Comparison of ENCODE assay signal across 8 cellular contexts in the genomic region with DNA sequence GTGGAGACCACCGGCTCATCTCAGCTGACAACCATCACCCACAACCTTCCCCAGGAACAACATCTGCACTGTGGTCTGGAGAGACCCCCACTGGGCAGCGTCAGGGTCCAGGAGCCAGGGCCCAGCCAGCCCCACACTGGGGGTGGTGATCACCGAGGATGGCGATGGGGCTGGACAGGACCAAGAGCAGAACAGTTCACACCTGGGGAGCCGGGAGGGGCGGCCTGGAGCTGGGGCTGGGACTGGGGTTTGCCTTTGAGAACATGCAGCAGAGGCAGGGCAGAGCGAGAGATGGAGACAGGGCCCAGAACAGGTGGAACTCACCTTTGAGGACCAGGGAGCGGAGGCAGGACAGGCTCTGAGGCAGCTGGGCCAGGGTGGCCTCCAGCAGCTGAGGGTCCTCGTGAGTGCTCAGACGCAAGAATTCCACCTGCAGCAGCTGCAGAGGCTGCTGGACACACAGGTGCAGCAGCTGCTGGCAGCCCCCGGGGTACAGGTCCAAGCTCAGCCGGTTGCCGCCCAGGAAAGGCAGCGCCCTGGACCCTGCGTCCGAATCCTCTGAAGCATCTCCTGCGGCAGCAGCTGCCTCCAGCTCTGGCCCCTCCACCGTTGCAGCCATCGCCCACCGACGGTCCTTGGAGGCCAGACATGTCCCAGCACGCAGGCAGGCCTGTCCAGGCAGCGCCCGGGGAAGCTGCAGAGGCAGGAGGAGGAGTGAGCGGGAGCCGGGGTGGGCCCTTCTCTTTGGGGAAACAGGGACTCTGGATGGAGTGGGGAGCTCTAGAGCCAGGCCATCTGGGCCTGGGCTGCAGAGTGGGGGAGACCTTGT. TPM values are rescaled to one million over a fixed set of nuclear protein-coding genes. Genes with fewer than 3 reads are reported as not detected.
A peak's percentile ranks its signal among the peaks of the same experiment; 100 is the strongest.
DNase-seq lines count a peak whose midpoint lies in the region; ATAC-seq and TF ChIP-seq lines count a peak whose summit lies in the region.

No MANE protein-coding gene starts in this region.

- no peaks in the 10 kb centered on the region for H3K9me3 ChIP-seq in effector memory CD4-positive, alpha-beta T cell (ENCODE audit: control insufficient read depth, low read length)

- ATAC-seq in GM19467 (IDR thresholded peaks at IDR 0.05; ENCODE audit: unreplicated experiment) (no peak), HG03439 (IDR thresholded peaks at IDR 0.05; ENCODE audit: unreplicated experiment) (no peak)

- no peak for TF ChIP-seq CTCF in GM12865 (IDR thresholded peaks at IDR 0.05; ENCODE audit: insufficient read depth, low read depth, low read length, missing control alignments)
- no peak for TF ChIP-seq CTCF in progenitor cell of endocrine pancreas (IDR thresholded peaks at IDR 0.05; ENCODE audit: unreplicated experiment)

- no peak for DNase-seq in GM12865 (ENCODE audit: low read depth)
- peak; percentile 58 for DNase-seq in NCI-H510A (lab: John Stamatoyannopoulos, UW)
- no peak for DNase-seq in effector memory CD4-positive, alpha-beta T cell
- DNase-seq in progenitor cell of endocrine pancreas (ENCODE audit: low spot score, unreplicated experiment), result no peak
- no peak for DNase-seq in posterior cingulate gyrus
- DNase-seq in T-helper 9 cell, result no peak

- peaks cover 22% of the 10 kb centered on the region for H3K4me1 ChIP-seq in effector memory CD4-positive, alpha-beta T cell (ENCODE audit: control insufficient read depth, insufficient read depth, low read length, poor library complexity, severe bottlenecking)

- H3K36me3 ChIP-seq in effector memory CD4-positive, alpha-beta T cell (ENCODE audit: control insufficient read depth, insufficient read depth, low read length), result peaks cover 13% of the 10 kb centered on the region

- no peaks in the 10 kb centered on the region for H3K36me3 Mint-ChIP-seq in progenitor cell of endocrine pancreas (ENCODE audit: insufficient read depth)

- no peaks in the 10 kb centered on the region for H3K9me3 Mint-ChIP-seq in progenitor cell of endocrine pancreas (ENCODE audit: low read depth)

- peak overlapping the region; percentile 69 for H3K4me3 ChIP-seq in GM12865 (ENCODE audit: low read depth, low read length)
- peak overlapping the region; percentile 75 for H3K4me3 ChIP-seq in effector memory CD4-positive, alpha-beta T cell (ENCODE audit: insufficient read depth, low read depth, low read length, poor library complexity, severe bottlenecking)

- H3K27ac Mint-ChIP-seq in progenitor cell of endocrine pancreas, result no peak overlapping the region

- no peaks in the 10 kb centered on the region for H3K27me3 ChIP-seq in effector memory CD4-positive, alpha-beta T cell (replicated peaks; ENCODE audit: control insufficient read depth, insufficient read depth, low read length, poor library complexity, severe bottlenecking)

- H3K27ac ChIP-seq in effector memory CD4-positive, alpha-beta T cell (ENCODE audit: insufficient read depth, low read length, poor library complexity, severe bottlenecking), result peak overlapping the region; percentile 77

- no peaks in the 10 kb centered on the region for H3K27me3 Mint-ChIP-seq in progenitor cell of endocrine pancreas

- H3K4me1 Mint-ChIP-seq in progenitor cell of endocrine pancreas (ENCODE audit: low read depth), result peaks cover 4% of the 10 kb centered on the region

- intact Hi-C loops in posterior cingulate gyrus (cut with DNase I), result no loop called here

- H3K4me3 Mint-ChIP-seq in progenitor cell of endocrine pancreas (ENCODE audit: low read depth), result peak overlapping the region; percentile 65

RNA-seq across cellular contexts. Expression of a gene that starts 1.0 kb away (rescaled TPM):
- total RNA-seq in progenitor cell of endocrine pancreas, result 33.3 and 35.0 TPM in 2 replicates

RNA-seq across cellular contexts. Expression of a gene that starts 5.8 kb away (rescaled TPM):
- total RNA-seq in progenitor cell of endocrine pancreas, result 1,463 and 1,530 TPM in 2 replicates

RNA-seq across cellular contexts. Expression of a gene that starts 5.9 kb away (rescaled TPM):
- total RNA-seq in progenitor cell of endocrine pancreas, result 40.5 and 48.9 TPM in 2 replicates

RNA-seq across cellular contexts. Expression of a gene that starts 14.1 kb away (rescaled TPM):
- not detected in 2 replicates for total RNA-seq in progenitor cell of endocrine pancreas

RNA-seq across cellular contexts. Expression of a gene that starts 14.7 kb away (rescaled TPM):
- 47.3 and 51.1 TPM in 2 replicates for total RNA-seq in progenitor cell of endocrine pancreas
